In genomic region chr1:15690317-15690716, GRCh38 we compare ENCODE assay signal across 32 cellular contexts. TPM values are rescaled to one million over a fixed set of nuclear protein-coding genes. Genes with fewer than 3 reads are reported as not detected.
"Had no signal": no experiment of that assay in that cellular context is flagged by ENCODE, and none has a peak within 500 bp of the region (broad histone marks: within the 10 kb centered on the region; RNA-seq: fewer than 3 reads in every experiment).

No MANE protein-coding gene starts in this region.

- H3K4me3 Mint-ChIP-seq: activated CD4-positive, alpha-beta memory T cell treated with anti-CD3 and anti-CD28 coated beads for 36 hours; activated CD4-positive, alpha-beta T cell treated with anti-CD3 and anti-CD28 coated beads, Interleukin-2, amount 10 ng/mL, durations not matched to agents 7 days and 5 days; activated naive CD8-positive, alpha-beta T cell treated with anti-CD3 and anti-CD28 coated beads, Interleukin-2, amount 10 ng/mL, durations not matched to agents 7 days and 5 days; activated T-cell treated with anti-CD3 and anti-CD28 coated beads, Interleukin-2, amount 50 U/mL, for 72 hours; central memory CD8-positive, alpha-beta T cell; T-cell had no signal

- H3K27me3 ChIP-seq: body of pancreas had no signal

- ATAC-seq: activated T-cell treated with anti-CD3 and anti-CD28 coated beads, Interleukin-2, amount 50 U/mL, for 72 hours; body of pancreas; T-cell had no signal

- H3K27ac Mint-ChIP-seq: activated CD4-positive, alpha-beta memory T cell treated with anti-CD3 and anti-CD28 coated beads for 36 hours; activated CD4-positive, alpha-beta T cell treated with anti-CD3 and anti-CD28 coated beads, Interleukin-2, amount 10 ng/mL, durations not matched to agents 7 days and 5 days; activated naive CD8-positive, alpha-beta T cell treated with anti-CD3 and anti-CD28 coated beads, Interleukin-2, amount 10 ng/mL, durations not matched to agents 7 days and 5 days; activated T-cell treated with anti-CD3 and anti-CD28 coated beads, Interleukin-2, amount 50 U/mL, for 72 hours; activated T-helper 2 cell treated with anti-CD3 and anti-CD28 coated beads, Interferon-gamma antibody, Interleukin-2, Interleukin-4, amounts not matched to agents 10 μg/mL and 5 μg/mL and 100 μg/mL, durations not matched to agents 14 hours and 24 hours and 36 hours had no signal

- H3K27ac ChIP-seq: body of pancreas, SK-N-MC, VCaP had no signal

- H3K9me3 Mint-ChIP-seq: activated CD4-positive, alpha-beta memory T cell treated with anti-CD3 and anti-CD28 coated beads for 36 hours; activated CD4-positive, alpha-beta T cell treated with anti-CD3 and anti-CD28 coated beads, Interleukin-2, amount 10 ng/mL, durations not matched to agents 7 days and 5 days; activated naive CD8-positive, alpha-beta T cell treated with anti-CD3 and anti-CD28 coated beads, Interleukin-2, amount 10 ng/mL, durations not matched to agents 7 days and 5 days; activated T-cell treated with anti-CD3 and anti-CD28 coated beads, Interleukin-2, amount 50 U/mL, for 72 hours; activated T-helper 2 cell treated with anti-CD3 and anti-CD28 coated beads, Interferon-gamma antibody, Interleukin-2, Interleukin-4, amounts not matched to agents 10 μg/mL and 5 μg/mL and 100 μg/mL, durations not matched to agents 14 hours and 24 hours and 36 hours; central memory CD8-positive, alpha-beta T cell; T-cell had no signal

- DNase-seq: activated CD4-positive, alpha-beta memory T cell treated with anti-CD3 and anti-CD28 coated beads for 36 hours; activated CD4-positive, alpha-beta T cell treated with anti-CD3 and anti-CD28 coated beads, Interleukin-2, amount 10 ng/mL, durations not matched to agents 7 days and 5 days; activated CD4-positive, CD25-positive, alpha-beta regulatory T cell; activated CD8-positive, alpha-beta memory T cell treated with anti-CD3 and anti-CD28 coated beads for 24 hours; activated gamma-delta T cell treated with Interleukin-2 at 50 U/mL for 16 hours; activated naive CD4-positive, alpha-beta T cell treated with anti-CD3 and anti-CD28 coated beads, Interleukin-2, amount 50 U/mL, for 16 hours; activated naive CD8-positive, alpha-beta T cell treated with anti-CD3 and anti-CD28 coated beads, Interleukin-2, amount 10 ng/mL, durations not matched to agents 7 days and 5 days; activated T-cell treated with anti-CD3 and anti-CD28 coated beads, Interleukin-2, amount 50 U/mL, for 72 hours; aorta; body of pancreas; KG1; MV-4-11; NCI-H1092 treated with DMSO at 0.1 percent for 48 hours; NCI-H1417 treated with DMSO at 0.1 percent for 48 hours; NCI-H1694; NCI-H2029; NCI-H2107; NCI-H2171 treated with DMSO at 0.1 percent for 48 hours; NCI-H226; NCI-H526; NCI-H82; T-cell had no signal

- H3K9me3 ChIP-seq: body of pancreas had no signal

- H3K4me3 ChIP-seq: body of pancreas, SK-N-MC had no signal

- FAIRE-seq: bronchial epithelial cell had no signal

- H3K27me3 Mint-ChIP-seq: activated CD4-positive, alpha-beta memory T cell treated with anti-CD3 and anti-CD28 coated beads for 36 hours; activated CD4-positive, alpha-beta T cell treated with anti-CD3 and anti-CD28 coated beads, Interleukin-2, amount 10 ng/mL, durations not matched to agents 7 days and 5 days; activated naive CD8-positive, alpha-beta T cell treated with anti-CD3 and anti-CD28 coated beads, Interleukin-2, amount 10 ng/mL, durations not matched to agents 7 days and 5 days; central memory CD8-positive, alpha-beta T cell; T-cell had no signal

RNA-seq across cellular contexts. Expression of gene TMEM82, which starts 52.0 kb away (rescaled TPM):
- total RNA-seq: activated CD4-positive, alpha-beta memory T cell treated with anti-CD3 and anti-CD28 coated beads for 36 hours; activated CD4-positive, alpha-beta T cell treated with anti-CD3 and anti-CD28 coated beads, Interleukin-2, amount 10 ng/mL, durations not matched to agents 7 days and 5 days; activated naive CD8-positive, alpha-beta T cell treated with anti-CD3 and anti-CD28 coated beads, Interleukin-2, amount 10 ng/mL, durations not matched to agents 7 days and 5 days; activated T-helper 2 cell treated with anti-CD3 and anti-CD28 coated beads, Interferon-gamma antibody, Interleukin-2, Interleukin-4, amounts not matched to agents 10 μg/mL and 5 μg/mL and 100 μg/mL, durations not matched to agents 14 hours and 24 hours and 36 hours; aorta; body of pancreas; bronchial epithelial cell; MCF 10A; NCI-H460; OCI-LY7; RPMI7951; T-cell; T-helper 2 cell treated with Interferon-gamma antibody and Interleukin-4, amounts not matched to agents 100 ng/mL and 5 ng/mL, for 36 hours had no signal
